In the genomic region with DNA sequence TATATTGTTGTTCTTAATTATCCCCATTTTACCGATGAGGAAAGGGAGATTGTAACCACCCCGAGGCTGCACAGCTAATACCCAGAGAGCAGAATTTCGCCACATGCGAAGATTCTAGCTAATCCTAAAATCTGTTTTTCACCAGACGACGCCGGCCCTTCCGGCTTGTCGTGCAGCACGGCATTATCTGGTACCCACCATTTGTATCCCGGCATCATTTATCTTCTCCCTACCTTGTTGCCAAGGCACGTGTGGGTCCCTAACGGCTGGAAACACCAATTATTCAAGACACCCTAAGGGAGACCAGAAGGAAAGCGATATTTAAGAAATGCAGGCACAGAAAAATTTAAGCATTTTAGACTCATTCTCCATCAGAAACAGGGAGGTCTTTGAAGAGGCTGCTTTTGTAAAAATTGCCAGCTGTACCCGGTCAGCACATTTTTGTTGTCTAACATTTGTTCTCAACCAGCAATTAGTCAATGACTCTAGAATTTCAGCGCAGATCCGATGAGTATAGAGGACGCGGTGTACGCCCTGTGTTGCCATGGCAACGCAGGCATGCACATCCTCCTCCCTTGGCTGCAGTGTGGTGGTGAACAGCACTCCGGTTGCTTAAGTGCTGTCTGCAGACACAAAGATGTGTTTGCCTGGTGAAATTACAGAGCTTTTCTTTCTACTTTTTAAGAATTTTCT, we compare ENCODE assay signal across 8 cellular contexts.
A peak's percentile ranks its signal among the peaks of the same experiment; 100 is the strongest.
DNase-seq lines count a peak whose midpoint lies in the region; ATAC-seq and TF ChIP-seq lines count a peak whose summit lies in the region.

No MANE protein-coding gene starts in this region.

- peak; percentile 53 for TF ChIP-seq EP300 in transverse colon (IDR thresholded peaks at IDR 0.05; ENCODE audit: low read depth)

- no peak for ATAC-seq in GM18868 (IDR thresholded peaks at IDR 0.05; ENCODE audit: unreplicated experiment)
- ATAC-seq in HG03159 (IDR thresholded peaks at IDR 0.05; ENCODE audit: unreplicated experiment): no peak

- H3K27ac ChIP-seq in transverse colon: peak overlapping the region; percentile 18 to 50 (median 36)

- no peak for TF ChIP-seq POLR2A in transverse colon (IDR thresholded peaks at IDR 0.05)

- peak; percentile 35 for DNase-seq in DMS153 treated with DMSO at 0.1 percent for 48 hours (lab: John Stamatoyannopoulos, UW; ENCODE audit: unreplicated experiment)
- peak; percentile 78 for DNase-seq in NCI-H2171 treated with DMSO at 0.1 percent for 48 hours (lab: John Stamatoyannopoulos, UW)
- DNase-seq in choroid plexus epithelial cell (ENCODE audit: low read depth): peak; percentile 99
- peak; percentile 79 for DNase-seq in kidney glomerular epithelial cell (lab: John Stamatoyannopoulos, UW)
- DNase-seq in transverse colon: peak; percentile 54
- DNase-seq in activated CD4-positive, alpha-beta T cell treated with anti-CD3 and anti-CD28 coated beads, Interleukin-2, amount 50 U/mL, for 4 hours: no peak

- intact Hi-C loops in transverse colon (cut with DNase I; ENCODE audit: low total_unique reads): no loop called here

- peaks cover 0 to 6% (median under 1%) of the 10 kb centered on the region in 4 donors for H3K4me1 ChIP-seq in transverse colon

- H3K9me3 ChIP-seq in transverse colon: no peaks in the 10 kb centered on the region

- no peaks in the 10 kb centered on the region for H3K27me3 ChIP-seq in transverse colon

- H3K36me3 ChIP-seq in transverse colon: no peaks in the 10 kb centered on the region

- in situ Hi-C loops in transverse colon (cut with MboI; ENCODE audit: low pct_ligation_motif_present in 1 of 4, low pct_unique_long_range_greater_than_20kb in 1 of 4, low sequenced_read_pairs in 3 of 4): loop anchor here (10.0 kb wide), 1 partner anchor 139 kb away; no protein-coding TSS in a partner anchor

- WGBS in transverse colon (ENCODE audit: low coverage in 1 of 2), 2 donors: 65 to 68% methylated on average over 6 to 22 of the region's 22 CpGs

- H3K4me3 ChIP-seq in choroid plexus epithelial cell (ENCODE audit: low read depth, low read length) (no peak overlapping the region), transverse colon (no peak overlapping the region)

- TF ChIP-seq CTCF in choroid plexus epithelial cell (conservative IDR thresholded peaks at IDR 0.05; ENCODE audit: low read depth, low read length): no peak
- TF ChIP-seq CTCF in transverse colon (IDR thresholded peaks at IDR 0.05): no peak

Comparison
In these comparisons a context has a peak if more than half of its experiments do, and no peak if none do; other contexts are left out.
1. DNase-seq: peak in DMS153 treated with DMSO at 0.1 percent for 48 hours (single experiment), NCI-H2171 treated with DMSO at 0.1 percent for 48 hours (single experiment), choroid plexus epithelial cell (single experiment), kidney glomerular epithelial cell (single experiment) and transverse colon (single experiment); none in activated CD4-positive, alpha-beta T cell treated with anti-CD3 and anti-CD28 coated beads, Interleukin-2, amount 50 U/mL, for 4 hours (0 of 2).